ENCODE assay signal across 9 cellular contexts in genomic region chr10:4947635-4948596, GRCh38. TPM values are rescaled to one million over a fixed set of nuclear protein-coding genes. Genes with fewer than 3 reads are reported as not detected.
DNase-seq lines count a peak whose midpoint lies in the region; ATAC-seq, FAIRE-seq and TF ChIP-seq lines count a peak whose summit lies in the region.
"Had no signal": no experiment of that assay in that cellular context is flagged by ENCODE, and none has a peak within 500 bp of the region (broad histone marks: within the 10 kb centered on the region; RNA-seq: fewer than 3 reads in every experiment).

No MANE protein-coding gene starts in this region.

- TF ChIP-seq CTCF in breast epithelium (IDR thresholded peaks at IDR 0.05), result no peak
- no peak for TF ChIP-seq CTCF in keratinocyte (optimal IDR thresholded peaks at IDR 0.05 in 1 of 3, IDR thresholded peaks at IDR 0.05 in 1 of 3, conservative IDR thresholded peaks at IDR 0.05 in 1 of 3; ENCODE audit: extremely low read depth in 1 of 3, insufficient read depth in 2 of 3, low read length in 3 of 3)
- no peak for TF ChIP-seq CTCF in testis (IDR thresholded peaks at IDR 0.05)

- H4K20me1 ChIP-seq in keratinocyte (ENCODE audit: control insufficient read depth, extremely low read depth, insufficient read depth, low read length), result no peaks in the 10 kb centered on the region

- H3K27me3 ChIP-seq in breast epithelium, result no peaks in the 10 kb centered on the region
- no peaks in the 10 kb centered on the region for H3K27me3 ChIP-seq in keratinocyte (ENCODE audit: control insufficient read depth, extremely low read depth, insufficient read depth, low read length)
- no peaks in the 10 kb centered on the region for H3K27me3 ChIP-seq in testis

- H3K27ac ChIP-seq in breast epithelium (peak overlapping the region; percentile 76 to 90), keratinocyte (ENCODE audit: control insufficient read depth, insufficient read depth, low read length) (peak overlapping the region; percentile 65), testis (peak overlapping the region in 1 of 2 donors; percentile 73)

- no peak overlapping the region for H3K4me3 Mint-ChIP-seq in activated CD4-positive, alpha-beta T cell treated with anti-CD3 and anti-CD28 coated beads, Interleukin-2, amount 10 ng/mL, durations not matched to agents 24 days and 14 days

- intact Hi-C loops in breast epithelium (cut with DNase I; ENCODE audit: low total_unique reads), result no loop called here
- intact Hi-C loops in testis (cut with DNase I; ENCODE audit: low total_unique reads), result no loop called here
- intact Hi-C loops in activated CD4-positive, alpha-beta T cell treated with anti-CD3 and anti-CD28 coated beads, Interleukin-2, amount 10 ng/mL, durations not matched to agents 24 days and 14 days (cut with micrococcal nuclease), result no loop called here

- TF ChIP-seq POLR2A in breast epithelium (IDR thresholded peaks at IDR 0.05) (no peak), testis (IDR thresholded peaks at IDR 0.05) (no peak)

- H3K9ac ChIP-seq in keratinocyte (ENCODE audit: control insufficient read depth, extremely low read depth, insufficient read depth, low read length), result no peak overlapping the region

- no peak overlapping the region for H2AFZ ChIP-seq in keratinocyte (ENCODE audit: control insufficient read depth, low read length)

- dilution Hi-C loops in keratinocyte (cut with MboI; ENCODE audit: extremely low pct_ligation_motif_present, low sequenced_read_pairs), result no loop called here

- no peaks in the 10 kb centered on the region for H3K9me3 ChIP-seq in breast epithelium
- H3K9me3 ChIP-seq in keratinocyte (ENCODE audit: control insufficient read depth, low read depth, low read length), result no peaks in the 10 kb centered on the region
- H3K9me3 ChIP-seq in testis, result no peaks in the 10 kb centered on the region

- no peak for FAIRE-seq in keratinocyte (lab: Jason Lieb, UNC)

- no peaks in the 10 kb centered on the region for H3K9me3 Mint-ChIP-seq in activated CD4-positive, alpha-beta T cell treated with anti-CD3 and anti-CD28 coated beads, Interleukin-2, amount 10 ng/mL, durations not matched to agents 24 days and 14 days

- no peaks in the 10 kb centered on the region for H3K4me1 Mint-ChIP-seq in activated CD4-positive, alpha-beta T cell treated with anti-CD3 and anti-CD28 coated beads, Interleukin-2, amount 10 ng/mL, durations not matched to agents 24 days and 14 days

- H3K79me2 ChIP-seq in keratinocyte (ENCODE audit: control insufficient read depth, insufficient read depth, low read length), result no peaks in the 10 kb centered on the region

- no peaks in the 10 kb centered on the region for H3K36me3 ChIP-seq in breast epithelium
- no peaks in the 10 kb centered on the region for H3K36me3 ChIP-seq in keratinocyte (ENCODE audit: control insufficient read depth in 2 of 2, extremely low read depth in 1 of 2, insufficient read depth in 2 of 2, low read length in 2 of 2)
- no peaks in the 10 kb centered on the region for H3K36me3 ChIP-seq in testis (ENCODE audit: low read depth, missing control alignments)

- ATAC-seq in HG03457 (IDR thresholded peaks at IDR 0.05; ENCODE audit: unreplicated experiment), result no peak

- no peaks in the 10 kb centered on the region for H3K36me3 Mint-ChIP-seq in activated CD4-positive, alpha-beta T cell treated with anti-CD3 and anti-CD28 coated beads, Interleukin-2, amount 10 ng/mL, durations not matched to agents 24 days and 14 days (ENCODE audit: low read depth)

- H3K27ac Mint-ChIP-seq in activated CD4-positive, alpha-beta T cell treated with anti-CD3 and anti-CD28 coated beads, Interleukin-2, amount 10 ng/mL, durations not matched to agents 24 days and 14 days, result no peak overlapping the region

- H3K4me2 ChIP-seq in keratinocyte (ENCODE audit: control insufficient read depth, extremely low read depth, insufficient read depth, low read depth, low read length), result peak overlapping the region; percentile 23

- H3K9me1 ChIP-seq in keratinocyte (ENCODE audit: control insufficient read depth, extremely low read depth, insufficient read depth, low read length), result no peaks in the 10 kb centered on the region

- no peaks in the 10 kb centered on the region for H3K27me3 Mint-ChIP-seq in activated CD4-positive, alpha-beta T cell treated with anti-CD3 and anti-CD28 coated beads, Interleukin-2, amount 10 ng/mL, durations not matched to agents 24 days and 14 days

- H3K4me1 ChIP-seq in breast epithelium (peaks cover 0 to 5% of the 10 kb centered on the region in 2 donors), keratinocyte (ENCODE audit: control insufficient read depth, extremely low read depth, insufficient read depth, low read length) (peaks cover 20% of the 10 kb centered on the region), testis (peaks cover 12% of the 10 kb centered on the region)

- no peak overlapping the region for H3K4me3 ChIP-seq in breast epithelium
- no peak overlapping the region for H3K4me3 ChIP-seq in keratinocyte (ENCODE audit: control insufficient read depth in 2 of 3, extremely low read depth in 1 of 3, insufficient read depth in 2 of 3, low read depth in 1 of 3, low read length in 3 of 3)
- no peak overlapping the region for H3K4me3 ChIP-seq in testis

- WGBS in testis, 2 donors, result 38 to 63% methylated on average over 5 of the region's 5 CpGs

- DNase-seq in HPDE6-E6E7 (ENCODE audit: extremely low spot score) (peak; percentile 57), breast epithelium (ENCODE audit: low spot score in 2 of 2) (no peak), keratinocyte (ENCODE audit: low read depth, low spot score) (peak; percentile 62), testis (peak; percentile 45), NCI-H1048 (lab: John Stamatoyannopoulos, UW) (no peak), NCI-H1694 treated with DMSO at 0.1 percent for 48 hours (lab: John Stamatoyannopoulos, UW) (no peak)
- DNase-seq in activated CD4-positive, alpha-beta T cell treated with anti-CD3 and anti-CD28 coated beads, Interleukin-2, amount 10 ng/mL, durations not matched to agents 24 days and 14 days, result no peak
- DNase-seq: RPMI8226 had no signal

RNA-seq across cellular contexts. Expression of gene AKR1C1, which starts 15.3 kb away (rescaled TPM):
- total RNA-seq in breast epithelium (100 to 1,000 TPM in 1 of 3 donors, 10 to 100 TPM in 2; 24.1 to 214 (median 31.5) TPM), testis (10 to 100 TPM; 23.2 to 26.3 TPM)
- polyA plus RNA-seq in keratinocyte (19.5 to 33.9 TPM (median 28.1 TPM) in 3 replicates), testis (ENCODE audit: insufficient read depth, low read depth, low replicate concordance) (30.8 TPM)
- polyA plus RNA-seq in keratinocyte (2011; ENCODE audit: low read depth), result 19.3 TPM
- polyA plus RNA-seq in keratinocyte (2011; cell fraction: cytosol; rRNA removed), result 25.1 and 37.8 TPM in 2 replicates
- 30.1 and 33.5 TPM in 2 replicates for polyA plus RNA-seq in keratinocyte (2011; cell fraction: nucleus; rRNA removed)
- polyA plus RNA-seq in keratinocyte (2012; ENCODE audit: low replicate concordance), result 9.3 and 37.8 TPM in 2 replicates
- polyA minus RNA-seq in keratinocyte, result 8.8 to 26.9 TPM (median 23.3 TPM) in 3 replicates
- polyA minus RNA-seq in keratinocyte (2011; cell fraction: cytosol; rRNA and poly(A)+ RNA removed), result 6.9 TPM
- 14.8 and 37.4 TPM in 2 replicates for polyA minus RNA-seq in keratinocyte (2011; cell fraction: nucleus; rRNA and poly(A)+ RNA removed)
- 0.62 and 1.0 TPM in 2 replicates for total RNA-seq in activated CD4-positive, alpha-beta T cell treated with anti-CD3 and anti-CD28 coated beads, Interleukin-2, amount 10 ng/mL, durations not matched to agents 24 days and 14 days

RNA-seq across cellular contexts. Expression of gene AKR1C2, which starts 55.7 kb away (rescaled TPM):
- total RNA-seq in breast epithelium (100 to 1,000 TPM in 1 of 3 donors, 10 to 100 TPM in 2; 25.9 to 259 (median 25.9) TPM), testis (1 to 10 TPM; 5.8 to 8.7 TPM)
- polyA plus RNA-seq in keratinocyte (24.2 to 173 TPM (median 66.0 TPM) in 3 replicates), testis (ENCODE audit: insufficient read depth, low read depth, low replicate concordance) (35.5 TPM)
- polyA plus RNA-seq in keratinocyte (2011; ENCODE audit: low read depth), result 43.6 TPM
- 50.5 and 71.2 TPM in 2 replicates for polyA plus RNA-seq in keratinocyte (2011; cell fraction: cytosol; rRNA removed)
- 68.6 and 75.6 TPM in 2 replicates for polyA plus RNA-seq in keratinocyte (2011; cell fraction: nucleus; rRNA removed)
- polyA plus RNA-seq in keratinocyte (2012; ENCODE audit: low replicate concordance), result 21.0 and 101 TPM in 2 replicates
- 7.8 to 78.1 TPM (median 31.6 TPM) in 3 replicates for polyA minus RNA-seq in keratinocyte
- polyA minus RNA-seq in keratinocyte (2011; cell fraction: cytosol; rRNA and poly(A)+ RNA removed), result 23.6 TPM
- 9.7 and 21.4 TPM in 2 replicates for polyA minus RNA-seq in keratinocyte (2011; cell fraction: nucleus; rRNA and poly(A)+ RNA removed)
- not detected in 2 replicates for total RNA-seq in activated CD4-positive, alpha-beta T cell treated with anti-CD3 and anti-CD28 coated beads, Interleukin-2, amount 10 ng/mL, durations not matched to agents 24 days and 14 days

Comparison
In these comparisons a context has a peak if more than half of its experiments do, and no peak if none do; other contexts are left out.
1. DNase-seq: peak in HPDE6-E6E7 (single experiment), keratinocyte (single experiment) and testis (single experiment); none in breast epithelium (0 of 2), activated CD4-positive, alpha-beta T cell treated with anti-CD3 and anti-CD28 coated beads, Interleukin-2, amount 10 ng/mL, durations not matched to agents 24 days and 14 days (single experiment), NCI-H1048 (single experiment) and NCI-H1694 treated with DMSO at 0.1 percent for 48 hours (single experiment).
2. RNA of gene AKR1C1, which starts 15.3 kb away (total RNA-seq): 24.1 to 214 TPM in breast epithelium and 23.2 to 26.3 TPM in testis; 0.62 to 1.0 TPM in activated CD4-positive, alpha-beta T cell treated with anti-CD3 and anti-CD28 coated beads, Interleukin-2, amount 10 ng/mL, durations not matched to agents 24 days and 14 days; every median in the first group is over 10 times any median in the second.